Comparison of ENCODE assay signal across 31 cellular contexts in the genomic region with DNA sequence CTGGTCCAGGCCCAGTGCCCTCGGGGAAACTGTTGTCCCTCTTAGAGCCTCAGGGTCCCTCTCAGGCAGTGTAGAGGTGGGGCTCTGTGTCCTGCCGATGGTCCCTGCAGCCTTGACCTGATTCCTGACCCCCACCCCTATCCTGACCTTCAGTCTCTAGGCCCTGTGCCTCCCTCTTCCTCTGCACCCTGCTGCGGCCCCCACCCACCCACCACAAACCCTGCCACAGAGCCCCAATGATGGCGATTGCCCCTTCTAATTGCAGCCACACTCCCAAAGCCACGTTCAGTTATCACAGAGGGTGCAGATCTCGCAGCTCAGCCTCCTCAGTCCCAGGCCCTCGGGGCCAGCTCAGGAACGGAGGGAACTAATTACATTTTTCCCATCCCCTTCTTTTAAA.
"Had no signal": no experiment of that assay in that cellular context is flagged by ENCODE, and none has a peak within 500 bp of the region (broad histone marks: within the 10 kb centered on the region; RNA-seq: fewer than 3 reads in every experiment).

No MANE protein-coding gene starts in this region.

- H3K27me3 ChIP-seq: ascending aorta, cardiac muscle cell had no signal

- DNase-seq: activated B cell treated with CpG ODN at 0.5 μM for 24 hours; activated CD4-positive, alpha-beta memory T cell treated with anti-CD3 and anti-CD28 coated beads for 36 hours; activated CD4-positive, alpha-beta T cell treated with anti-CD3 and anti-CD28 coated beads for 4 hours; activated CD4-positive, alpha-beta T cell treated with anti-CD3 and anti-CD28 coated beads, Interleukin-2, amount 10 ng/mL, durations not matched to agents 24 days and 14 days; activated CD4-positive, alpha-beta T cell treated with anti-CD3 and anti-CD28 coated beads, Interleukin-2, amount 50 U/mL, for 1 hour; activated CD4-positive, alpha-beta T cell treated with anti-CD3 and anti-CD28 coated beads, Interleukin-2, amount 50 U/mL, for 4 hours; activated CD4-positive, CD25-positive, alpha-beta regulatory T cell treated with anti-CD3 and anti-CD28 coated beads, Interleukin-2, amount 50 U/mL, for 72 hours; activated CD8-positive, alpha-beta memory T cell treated with anti-CD3 and anti-CD28 coated beads, Interleukin-2, amount 50 U/mL, for 4 hours; activated CD8-positive, alpha-beta T cell treated with anti-CD3 and anti-CD28 coated beads for 36 hours; activated effector memory CD4-positive, alpha-beta T cell treated with anti-CD3 and anti-CD28 coated beads, Interleukin-2, amount 50 U/mL, for 16 hours; activated gamma-delta T cell treated with Interleukin-2 at 50 U/mL for 16 hours; activated naive CD4-positive, alpha-beta T cell; activated naive CD4-positive, alpha-beta T cell treated with anti-CD3 and anti-CD28 coated beads for 36 hours; activated naive CD4-positive, alpha-beta T cell treated with anti-CD3 and anti-CD28 coated beads, Interleukin-2, amount 50 U/mL, for 16 hours; activated naive CD8-positive, alpha-beta T cell treated with anti-CD3 and anti-CD28 coated beads for 36 hours; activated T-cell treated with anti-CD3 and anti-CD28 coated beads for 4 hours; activated T-cell treated with anti-CD3 and anti-CD28 coated beads, Interleukin-2, amount 50 U/mL, for 1 hour; activated T-cell treated with anti-CD3 and anti-CD28 coated beads, Interleukin-2, amount 50 U/mL, for 4 hours; activated T-cell treated with anti-CD3 and anti-CD28 coated beads, Interleukin-2, amount 50 U/mL, for 72 hours; adrenal gland; amniotic stem cell; caudate nucleus; cerebellar nuclear complex; T-helper 1 cell; T-helper 2 cell; T-helper 9 cell had no signal

- H3K27ac ChIP-seq: adrenal gland, ascending aorta, cardiac muscle cell, VCaP had no signal

- H3K4me1 ChIP-seq: adrenal gland, ascending aorta had no signal

- H3K9me3 ChIP-seq: adrenal gland, ascending aorta had no signal

- H3K4me3 ChIP-seq: adrenal gland, ascending aorta, cardiac muscle cell had no signal

- ATAC-seq: activated CD8-positive, alpha-beta T cell treated with anti-CD3 and anti-CD28 coated beads for 36 hours; activated naive CD4-positive, alpha-beta T cell treated with anti-CD3 and anti-CD28 coated beads, Interleukin-2, amount 50 U/mL, for 72 hours; activated T-cell treated with anti-CD3 and anti-CD28 coated beads, Interleukin-2, amount 50 U/mL, for 4 hours; activated T-cell treated with anti-CD3 and anti-CD28 coated beads, Interleukin-2, amount 50 U/mL, for 72 hours; activated T-helper 17 cell treated with anti-CD3 and anti-CD28 coated beads, Interleukin-2, amount 50 U/mL, for 72 hours had no signal

- H3K36me3 ChIP-seq: adrenal gland, ascending aorta, cardiac muscle cell had no signal
